10 cellular contexts compared by ENCODE assay signal in the genomic region with DNA sequence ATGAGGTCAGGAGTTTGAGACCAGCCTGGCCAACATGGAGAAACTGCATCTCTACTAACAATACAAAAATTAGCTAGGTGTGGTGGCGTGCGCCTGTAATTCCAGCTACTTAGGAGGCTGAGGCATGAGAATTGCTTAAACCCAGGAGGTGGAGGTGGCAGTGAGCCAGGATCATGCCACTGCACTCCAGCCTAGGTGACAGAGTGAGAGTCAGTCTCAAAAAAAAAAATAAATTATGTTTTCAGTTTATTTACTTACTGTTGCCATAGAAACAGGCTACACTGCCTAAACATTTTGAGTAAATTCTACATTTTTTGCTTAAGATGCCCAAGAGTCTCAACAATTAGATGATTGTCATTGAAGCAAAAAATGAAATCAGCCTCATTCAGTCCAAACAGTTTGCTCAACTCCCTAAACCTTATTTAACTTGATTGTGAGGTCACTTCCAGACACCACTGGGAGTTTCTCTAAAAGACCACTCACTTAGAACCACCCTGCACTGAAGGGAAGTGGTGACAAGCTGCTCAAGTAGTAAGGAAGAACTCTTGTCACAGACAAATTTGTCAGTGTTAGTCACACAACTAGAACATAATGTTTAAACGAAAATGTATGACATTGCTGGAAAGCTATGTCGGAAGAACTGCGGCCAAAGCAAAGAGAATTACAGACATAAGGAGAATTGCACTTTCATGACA. TPM values are rescaled to one million over a fixed set of nuclear protein-coding genes. Genes with fewer than 3 reads are reported as not detected.
DNase-seq lines count a peak whose midpoint lies in the region; ATAC-seq and TF ChIP-seq lines count a peak whose summit lies in the region.
"Had no signal": no experiment of that assay in that cellular context is flagged by ENCODE, and none has a peak within 500 bp of the region (broad histone marks: within the 10 kb centered on the region; RNA-seq: fewer than 3 reads in every experiment).

No MANE protein-coding gene starts in this region.

- H3K4me1 ChIP-seq in muscle layer of duodenum (ENCODE audit: control insufficient read depth in 1 of 2, insufficient read depth in 2 of 2, low read length in 2 of 2) (peaks cover 0 to 4% of the 10 kb centered on the region in 2 donors), thyroid gland (no peaks in the 10 kb centered on the region)

- H3K36me3 ChIP-seq in muscle layer of duodenum (ENCODE audit: control insufficient read depth in 1 of 2, insufficient read depth in 2 of 2, low read length in 2 of 2) (peaks cover 0 to 16% of the 10 kb centered on the region in 2 donors), thyroid gland (no peaks in the 10 kb centered on the region)

- ATAC-seq in GM18858 (IDR thresholded peaks at IDR 0.05; ENCODE audit: unreplicated experiment), result no peak

- no peaks in the 10 kb centered on the region for H3K9me3 Mint-ChIP-seq in endothelial cell (ENCODE audit: unreplicated experiment)

- H3K9me3 ChIP-seq in muscle layer of duodenum (ENCODE audit: control insufficient read depth in 1 of 2, low read length in 2 of 2) (no peaks in the 10 kb centered on the region), thyroid gland (no peaks in the 10 kb centered on the region)

- TF ChIP-seq CTCF in AG10803 (conservative IDR thresholded peaks at IDR 0.05; ENCODE audit: low read length) (no peak), endothelial cell (IDR thresholded peaks at IDR 0.05; ENCODE audit: unreplicated experiment) (no peak), thyroid gland (IDR thresholded peaks at IDR 0.05) (no peak)

- TF ChIP-seq POLR2A in thyroid gland (IDR thresholded peaks at IDR 0.05), result no peak

- no peaks in the 10 kb centered on the region for H3K27me3 Mint-ChIP-seq in endothelial cell (ENCODE audit: unreplicated experiment)

- H3K4me3 Mint-ChIP-seq in endothelial cell (ENCODE audit: unreplicated experiment), result no peak overlapping the region

- WGBS in thyroid gland, 2 donors, result 72 to 79% methylated on average over 5 of the region's 5 CpGs

- H3K4me1 Mint-ChIP-seq in endothelial cell (ENCODE audit: unreplicated experiment), result no peaks in the 10 kb centered on the region

- H3K27ac ChIP-seq in muscle layer of duodenum (ENCODE audit: low read length) (peak overlapping the region; percentile 3), thyroid gland (no peak overlapping the region)

- no peak overlapping the region for H3K4me3 ChIP-seq in AG10803 (ENCODE audit: low read length)
- H3K4me3 ChIP-seq in muscle layer of duodenum (ENCODE audit: low read depth in 1 of 2, low read length in 2 of 2), result no peak overlapping the region
- no peak overlapping the region for H3K4me3 ChIP-seq in thyroid gland (replicated peaks in 1 of 3)

- H3K36me3 Mint-ChIP-seq in endothelial cell (ENCODE audit: low read depth, unreplicated experiment), result no peaks in the 10 kb centered on the region

- no peaks in the 10 kb centered on the region for H3K27me3 ChIP-seq in muscle layer of duodenum (ENCODE audit: low read depth, low read length)
- H3K27me3 ChIP-seq in thyroid gland, result no peaks in the 10 kb centered on the region

- peak; percentile 76 for DNase-seq in AG10803 (ENCODE audit: low read depth)
- DNase-seq in Kasumi-1 (lab: John Stamatoyannopoulos, UW), result peak; percentile 69 to 78
- DNase-seq in endothelial cell (ENCODE audit: low spot score), result no peak
- DNase-seq in NCI-H226, result no peak
- no peak for DNase-seq in stimulated activated CD4-positive, alpha-beta T cell treated with anti-CD3 and anti-CD28 coated beads, Interleukin-4, amount 100 ng/mL, for 4 hours
- DNase-seq in thyroid gland, result no peak
- DNase-seq: GF-D8; stimulated activated CD4-positive, alpha-beta T cell treated with anti-CD3 and anti-CD28 coated beads, Interleukin-15, amount 100 ng/mL, for 24 hours had no signal

- intact Hi-C loops in thyroid gland (cut with DNase I), result no loop called here

- H3K27ac Mint-ChIP-seq in endothelial cell (ENCODE audit: unreplicated experiment), result peak overlapping the region; percentile 68

RNA-seq across cellular contexts. Expression of a gene that starts 9.8 kb away (rescaled TPM):
- 12.0 TPM for total RNA-seq in endothelial cell (ENCODE audit: unreplicated experiment)
- total RNA-seq in thyroid gland, result 10 to 100 TPM; 10.3 to 11.7 (median 10.6) TPM

Comparison
In these comparisons a context has a peak if more than half of its experiments do, and no peak if none do; other contexts are left out.
1. DNase-seq: peak in AG10803 (single experiment) and Kasumi-1 (2 of 2); none in endothelial cell (single experiment), NCI-H226 (single experiment), stimulated activated CD4-positive, alpha-beta T cell treated with anti-CD3 and anti-CD28 coated beads, Interleukin-4, amount 100 ng/mL, for 4 hours (0 of 2) and thyroid gland (0 of 2).